Comparison of ENCODE assay signal across 17 cellular contexts in genomic region chr3:123870033-123870432, GRCh38. TPM values are rescaled to one million over a fixed set of nuclear protein-coding genes. Genes with fewer than 3 reads are reported as not detected.
DNase-seq lines count a peak whose midpoint lies in the region; ATAC-seq and TF ChIP-seq lines count a peak whose summit lies in the region.
"Had no signal": no experiment of that assay in that cellular context is flagged by ENCODE, and none has a peak within 500 bp of the region (broad histone marks: within the 10 kb centered on the region; RNA-seq: fewer than 3 reads in every experiment).

No MANE protein-coding gene starts in this region.

- peaks cover 0 to 7% of the 10 kb centered on the region in 2 donors for H3K9me3 Mint-ChIP-seq in stimulated activated naive CD8-positive, alpha-beta T cell treated with anti-CD3 and anti-CD28 coated beads, Interleukin-15, amount 100 ng/mL, for 72 hours
- H3K9me3 Mint-ChIP-seq: activated T-cell treated with anti-CD3 and anti-CD28 coated beads, Interleukin-2, amount 50 U/mL, for 24 hours had no signal

- no peak overlapping the region for H3K9ac ChIP-seq in SK-N-SH

- no peak overlapping the region for H2AFZ ChIP-seq in SK-N-SH (ENCODE audit: low read depth)

- H3K4me1 ChIP-seq in SK-N-SH (ENCODE audit: control insufficient read depth in 1 of 2, insufficient read depth in 2 of 2, low read depth in 1 of 2, low read length in 1 of 2) = peaks cover 2 to 26% of the 10 kb centered on the region in 2 experiments
- H3K4me1 ChIP-seq in foreskin keratinocyte = no peaks in the 10 kb centered on the region
- H3K4me1 ChIP-seq in BE2C = no peaks in the 10 kb centered on the region

- no peak for DNase-seq in stimulated activated naive CD8-positive, alpha-beta T cell treated with anti-CD3 and anti-CD28 coated beads, Interleukin-15, amount 100 ng/mL, for 72 hours
- DNase-seq in stimulated activated naive CD8-positive, alpha-beta T cell treated with anti-CD3 and anti-CD28 coated beads, Interleukin-15, Interleukin-2, amounts not matched to agents 100 U/mL and 50 U/mL, for 24 hours = no peak
- DNase-seq in SK-N-SH (no peak), foreskin keratinocyte (peak in 1 of 2 donors; percentile 38), BE2C (no peak), NCI-H1105 (lab: John Stamatoyannopoulos, UW) (no peak)
- DNase-seq: activated T-cell treated with anti-CD3 and anti-CD28 coated beads, Interleukin-2, amount 50 U/mL, for 24 hours; DMS 273 treated with DMSO at 0.1 percent for 48 hours; effector CD4-positive, alpha-beta T cell; NCI-H1436; NCI-H446; occipital lobe; OCI-M1 had no signal

- no peak for TF ChIP-seq RAD21 in SK-N-SH (IDR thresholded peaks at IDR 0.05; ENCODE audit: low read length)

- H3K9me2 ChIP-seq in SK-N-SH = no peaks in the 10 kb centered on the region

- TF ChIP-seq EP300 in SK-N-SH (IDR thresholded peaks at IDR 0.05; ENCODE audit: borderline replicate concordance in 1 of 2, low read depth in 1 of 2, low read length in 1 of 2) = peak in 1 of 2 experiments; percentile 45; a peak in 1 of 4 replicates

- POLR2A ChIA-PET in SK-N-SH (lab: Yijun Ruan, JAX) = no interaction called here

- H3K27ac ChIP-seq in SK-N-SH (ENCODE audit: low read depth in 2 of 2, low read length in 1 of 2) (peak overlapping the region; percentile 51 to 57; a peak in 3 of 4 replicates), foreskin keratinocyte (no peak overlapping the region)

- H3K27me3 Mint-ChIP-seq in stimulated activated naive CD8-positive, alpha-beta T cell treated with anti-CD3 and anti-CD28 coated beads, Interleukin-15, amount 100 ng/mL, for 72 hours = peaks cover 28% of the 10 kb centered on the region

- peaks cover 34% of the 10 kb centered on the region for H3F3A ChIP-seq in SK-N-SH (replicated peaks; ENCODE audit: insufficient read depth)

- H3K36me3 ChIP-seq in SK-N-SH (replicated peaks in 1 of 2; ENCODE audit: control insufficient read depth in 1 of 2, insufficient read depth in 2 of 2, low read length in 1 of 2) (peaks cover 56 to 74% of the 10 kb centered on the region in 2 experiments), BE2C (no peaks in the 10 kb centered on the region)

- WGBS in SK-N-SH (ENCODE audit: low lambda C conversion rate) = 63% methylated on average over 1 of the region's 1 CpG

- H3K27ac Mint-ChIP-seq in stimulated activated naive CD8-positive, alpha-beta T cell treated with anti-CD3 and anti-CD28 coated beads, Interleukin-15, amount 100 ng/mL, for 72 hours = no peak overlapping the region
- H3K27ac Mint-ChIP-seq: activated T-cell treated with anti-CD3 and anti-CD28 coated beads, Interleukin-2, amount 50 U/mL, for 24 hours; mesothelial cell of epicardium had no signal

- H3K4me3 Mint-ChIP-seq in stimulated activated naive CD8-positive, alpha-beta T cell treated with anti-CD3 and anti-CD28 coated beads, Interleukin-15, amount 100 ng/mL, for 72 hours = no peak overlapping the region
- H3K4me3 Mint-ChIP-seq: activated T-cell treated with anti-CD3 and anti-CD28 coated beads, Interleukin-2, amount 50 U/mL, for 24 hours; mesothelial cell of epicardium had no signal

- no peaks in the 10 kb centered on the region for H3K4me1 Mint-ChIP-seq in stimulated activated naive CD8-positive, alpha-beta T cell treated with anti-CD3 and anti-CD28 coated beads, Interleukin-15, amount 100 ng/mL, for 72 hours
- H3K4me1 Mint-ChIP-seq: mesothelial cell of epicardium had no signal

- CTCF ChIA-PET in SK-N-SH (lab: Yijun Ruan, JAX) = interaction anchor here (0.9 kb wide), 2 partner anchors 9 to 11 kb away, joined by 3 read pairs; no protein-coding TSS in a partner anchor

- H3K79me2 ChIP-seq in SK-N-SH (ENCODE audit: insufficient read depth) = peaks cover 99% of the 10 kb centered on the region

- H4K20me1 ChIP-seq in SK-N-SH (ENCODE audit: insufficient read depth) = peaks cover 5% of the 10 kb centered on the region; the same call in 1 of the 2 replicates

- H3K27me3 ChIP-seq in SK-N-SH (ENCODE audit: insufficient read depth) (no peaks in the 10 kb centered on the region), foreskin keratinocyte (no peaks in the 10 kb centered on the region), BE2C (no peaks in the 10 kb centered on the region)

- H3K4me2 ChIP-seq in SK-N-SH = peak overlapping the region; percentile 46

- peak; percentile 28 for ATAC-seq in stimulated activated naive CD8-positive, alpha-beta T cell treated with anti-CD3 and anti-CD28 coated beads, Interleukin-15, amount 100 ng/mL, for 72 hours
- ATAC-seq in stimulated activated naive CD8-positive, alpha-beta T cell treated with anti-CD3 and anti-CD28 coated beads, Interleukin-15, Interleukin-2, amounts not matched to agents 100 U/mL and 50 U/mL, for 24 hours = no peak
- peak; percentile 62 for ATAC-seq in foreskin keratinocyte
- ATAC-seq in HG03571 (IDR thresholded peaks at IDR 0.05; ENCODE audit: unreplicated experiment) = no peak
- ATAC-seq in HG02938 (IDR thresholded peaks at IDR 0.05; ENCODE audit: unreplicated experiment) = no peak
- ATAC-seq: activated CD4-positive, CD25-positive, alpha-beta regulatory T cell treated with anti-CD3 and anti-CD28 coated beads, Interleukin-2, amount 50 U/mL, for 24 hours had no signal

- H3K4me3 ChIP-seq in SK-N-SH (ENCODE audit: low read depth in 2 of 2, low read length in 1 of 2) = no peak overlapping the region; a peak in 1 of 4 replicates
- H3K4me3 ChIP-seq in BE2C (ENCODE audit: low read depth, low read length) = no peak overlapping the region

- H3K9me3 ChIP-seq in SK-N-SH (0 out of 2 replicates have a peak, but pooled peaks cover 5% of the 10 kb centered on the region), BE2C (no peaks in the 10 kb centered on the region)

- TF ChIP-seq CTCF in SK-N-SH (IDR thresholded peaks at IDR 0.05) = no peak
- TF ChIP-seq CTCF in foreskin keratinocyte (conservative IDR thresholded peaks at IDR 0.05) = no peak
- TF ChIP-seq CTCF in BE2C (IDR thresholded peaks at IDR 0.05; ENCODE audit: low read depth, low read length) = no peak

TF ChIP-seq in SK-N-SH, 30 proteins besides CTCF, POLR2A, EP300 and RAD21 (continues in another document):
- TF ChIP-seq TAF1 (IDR thresholded peaks at IDR 0.05; ENCODE audit: borderline replicate concordance, low read depth, low read length) (no peak), CHD2 (IDR thresholded peaks at IDR 0.05; ENCODE audit: low read length, partially characterized antibody) (no peak), POLR2AphosphoS5 (IDR thresholded peaks at IDR 0.05; ENCODE audit: low read depth, low read length) (peak; percentile 21; the same call in 1 of the 2 replicates), JUND (IDR thresholded peaks at IDR 0.05) (no peak), ZBTB33 (IDR thresholded peaks at IDR 0.05; ENCODE audit: borderline replicate concordance, low read depth) (no peak), GATA2 (CRISPR knock-in tag; IDR thresholded peaks at IDR 0.05) (no peak), MXI1 (IDR thresholded peaks at IDR 0.05; ENCODE audit: low read depth, low read length) (no peak), TEAD4 (IDR thresholded peaks at IDR 0.05; ENCODE audit: borderline replicate concordance, insufficient read depth) (0 out of 2 replicates have a peak, but pooled peaks have one; percentile 10), NFIC (IDR thresholded peaks at IDR 0.05; ENCODE audit: borderline replicate concordance) (peak; percentile 34; the same call in 1 of the 2 replicates), NRF1 (IDR thresholded peaks at IDR 0.05; ENCODE audit: low read depth, low read length) (no peak), FOSL2 (IDR thresholded peaks at IDR 0.05; ENCODE audit: borderline replicate concordance, low read depth) (peak; percentile 66; the same call in 1 of the 2 replicates), GABPA (IDR thresholded peaks at IDR 0.05; ENCODE audit: low read depth) (no peak), YY1 (IDR thresholded peaks at IDR 0.05; ENCODE audit: low read depth) (no peak), EZH2phosphoT487 (IDR thresholded peaks at IDR 0.05; ENCODE audit: borderline replicate concordance, low read depth) (no peak), TCF12 (IDR thresholded peaks at IDR 0.05) (peak; percentile 65)
- TF ChIP-seq, protein P1, sequence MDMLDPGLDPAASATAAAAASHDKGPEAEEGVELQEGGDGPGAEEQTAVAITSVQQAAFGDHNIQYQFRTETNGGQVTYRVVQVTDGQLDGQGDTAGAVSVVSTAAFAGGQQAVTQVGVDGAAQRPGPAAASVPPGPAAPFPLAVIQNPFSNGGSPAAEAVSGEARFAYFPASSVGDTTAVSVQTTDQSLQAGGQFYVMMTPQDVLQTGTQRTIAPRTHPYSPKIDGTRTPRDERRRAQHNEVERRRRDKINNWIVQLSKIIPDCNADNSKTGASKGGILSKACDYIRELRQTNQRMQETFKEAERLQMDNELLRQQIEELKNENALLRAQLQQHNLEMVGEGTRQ (IDR thresholded peaks at IDR 0.05; ENCODE audit: borderline replicate concordance, low read depth, low read length) = no peak
- TF ChIP-seq, protein P2, sequence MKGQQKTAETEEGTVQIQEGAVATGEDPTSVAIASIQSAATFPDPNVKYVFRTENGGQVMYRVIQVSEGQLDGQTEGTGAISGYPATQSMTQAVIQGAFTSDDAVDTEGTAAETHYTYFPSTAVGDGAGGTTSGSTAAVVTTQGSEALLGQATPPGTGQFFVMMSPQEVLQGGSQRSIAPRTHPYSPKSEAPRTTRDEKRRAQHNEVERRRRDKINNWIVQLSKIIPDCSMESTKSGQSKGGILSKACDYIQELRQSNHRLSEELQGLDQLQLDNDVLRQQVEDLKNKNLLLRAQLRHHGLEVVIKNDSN (IDR thresholded peaks at IDR 0.05; ENCODE audit: borderline replicate concordance, low read depth) = no peak

RNA-seq across cellular contexts. Expression of gene MYLK, which starts 14.1 kb away (rescaled TPM):
- 262 and 272 TPM in 2 replicates for polyA plus RNA-seq in SK-N-SH (2012; rRNA removed)
- polyA plus RNA-seq in SK-N-SH (2012; cell fraction: cytosol; rRNA removed) = 180 and 207 TPM in 2 replicates
- 361 and 379 TPM in 2 replicates for polyA plus RNA-seq in SK-N-SH (2012; cell fraction: nucleus; rRNA removed)
- total RNA-seq in foreskin keratinocyte = 3.5 and 4.6 TPM in 2 replicates
- 0.72 and 0.78 TPM in 2 replicates for polyA plus RNA-seq in foreskin keratinocyte
- 2.1 TPM for polyA plus RNA-seq in BE2C (2012; ENCODE audit: insufficient read depth, insufficient read length, low read depth)

Comparison
In these comparisons a context has a peak if more than half of its experiments do, and no peak if none do; other contexts are left out.
1. ATAC-seq: peak in stimulated activated naive CD8-positive, alpha-beta T cell treated with anti-CD3 and anti-CD28 coated beads, Interleukin-15, amount 100 ng/mL, for 72 hours (single experiment) and foreskin keratinocyte (single experiment); none in stimulated activated naive CD8-positive, alpha-beta T cell treated with anti-CD3 and anti-CD28 coated beads, Interleukin-15, Interleukin-2, amounts not matched to agents 100 U/mL and 50 U/mL, for 24 hours (single experiment), HG03571 (single experiment) and HG02938 (single experiment).
2. RNA of gene MYLK, which starts 14.1 kb away (polyA plus RNA-seq): 180 to 379 TPM in SK-N-SH; 0.72 to 0.78 TPM in foreskin keratinocyte; every median in the first group is over 100 times any median in the second.